In genomic region chr16:89973235-89973634, GRCh38 we compare ENCODE assay signal across 8 cellular contexts. TPM values are rescaled to one million over a fixed set of nuclear protein-coding genes. Genes with fewer than 3 reads are reported as not detected.
A peak's percentile ranks its signal among the peaks of the same experiment; 100 is the strongest.
DNase-seq lines count a peak whose midpoint lies in the region; ATAC-seq and TF ChIP-seq lines count a peak whose summit lies in the region.

No MANE protein-coding gene starts in this region.

- peaks cover 7% of the 10 kb centered on the region; the same call in 1 of the 2 replicates for H3K4me1 ChIP-seq in GM23338 (ENCODE audit: insufficient read depth)
- peaks cover 22 to 52% (median 30%) of the 10 kb centered on the region in 3 donors for H3K4me1 ChIP-seq in skeletal muscle tissue (ENCODE audit: control insufficient read depth in 3 of 3, insufficient read depth in 3 of 3, low read length in 3 of 3)

- H3K27me3 Mint-ChIP-seq in GM23338 (ENCODE audit: insufficient read depth, low read depth, poor library complexity) = peaks cover 23% of the 10 kb centered on the region
- H3K27me3 Mint-ChIP-seq in glutamatergic neuron (ENCODE audit: unreplicated experiment) = no peaks in the 10 kb centered on the region

- peaks cover 67% of the 10 kb centered on the region for H3K79me2 ChIP-seq in GM23338 (replicated peaks; ENCODE audit: insufficient read depth)

- H3K9me2 ChIP-seq in GM23338 (ENCODE audit: insufficient read depth) = no peaks in the 10 kb centered on the region

- peaks cover 11% of the 10 kb centered on the region; the same call in 1 of the 2 replicates for H4K20me1 ChIP-seq in GM23338 (replicated peaks; ENCODE audit: insufficient read depth)

- peak overlapping the region; percentile 98 for H3K4me2 ChIP-seq in GM23338

- H3F3A ChIP-seq in GM23338 (replicated peaks; ENCODE audit: low read depth) = peaks cover 7% of the 10 kb centered on the region; the same call in 1 of the 2 replicates

- H3K9me3 Mint-ChIP-seq in GM23338 (peaks cover 33% of the 10 kb centered on the region), glutamatergic neuron (ENCODE audit: unreplicated experiment) (peaks cover 8% of the 10 kb centered on the region)

- H3K27me3 ChIP-seq in GM23338 (ENCODE audit: insufficient read depth) = no peaks in the 10 kb centered on the region
- H3K27me3 ChIP-seq in skeletal muscle tissue (ENCODE audit: control insufficient read depth in 3 of 3, insufficient read depth in 3 of 3, low read length in 3 of 3) = no peaks in the 10 kb centered on the region

- ATAC-seq in GM23338 (no peak), GM21360 (IDR thresholded peaks at IDR 0.05; ENCODE audit: unreplicated experiment) (no peak)

- H3K4me1 Mint-ChIP-seq in GM23338 (peaks cover 14% of the 10 kb centered on the region), glutamatergic neuron (ENCODE audit: low read depth, unreplicated experiment) (peaks cover 10% of the 10 kb centered on the region)

- H3K36me3 ChIP-seq in GM23338 (ENCODE audit: insufficient read depth) = no peaks in the 10 kb centered on the region
- peaks cover 9 to 14% (median 11%) of the 10 kb centered on the region in 3 donors for H3K36me3 ChIP-seq in skeletal muscle tissue (ENCODE audit: control insufficient read depth in 3 of 3, insufficient read depth in 3 of 3, low read length in 3 of 3)

- H3K27ac ChIP-seq in GM23338 (ENCODE audit: low read depth) = peak overlapping the region; percentile 94; the same call in 1 of the 2 replicates
- peak overlapping the region; percentile 63 for H3K27ac ChIP-seq in VCaP
- H3K27ac ChIP-seq in skeletal muscle tissue (ENCODE audit: low read depth, low read length) = peak overlapping the region; percentile 90

- no peaks in the 10 kb centered on the region for H3K9me3 ChIP-seq in skeletal muscle tissue (ENCODE audit: control insufficient read depth in 3 of 3, low read length in 3 of 3)

- peak overlapping the region; percentile 98 for H3K4me3 Mint-ChIP-seq in GM23338
- H3K4me3 Mint-ChIP-seq in glutamatergic neuron (ENCODE audit: unreplicated experiment) = peak overlapping the region; percentile 97

- DNase-seq in GM23338 (ENCODE audit: low spot score) (no peak), glutamatergic neuron (no peak), NCI-H187 treated with DMSO at 0.1 percent for 48 hours (lab: John Stamatoyannopoulos, UW) (no peak)
- no peak for DNase-seq in stimulated activated CD4-positive, alpha-beta T cell treated with anti-CD3 and anti-CD28 coated beads, Interleukin-4, amount 100 ng/mL, for 1 hour
- DNase-seq in effector CD4-positive, alpha-beta T cell = no peak

- H3K4me3 ChIP-seq in GM23338 (peak overlapping the region; percentile 99), skeletal muscle tissue (ENCODE audit: low read length in 3 of 3) (peak overlapping the region; percentile 94 to 96 (median 96))

- H3K9ac ChIP-seq in skeletal muscle tissue (ENCODE audit: low read depth in 1 of 3, low read length in 3 of 3) = peak overlapping the region; percentile 95 to 96 (median 96)

- peaks cover 33% of the 10 kb centered on the region for H3K36me3 Mint-ChIP-seq in GM23338 (ENCODE audit: low read depth)
- H3K36me3 Mint-ChIP-seq in glutamatergic neuron (ENCODE audit: unreplicated experiment) = peaks cover 16% of the 10 kb centered on the region

- peak overlapping the region; percentile 99 for H2AFZ ChIP-seq in GM23338

- H3K27ac Mint-ChIP-seq in GM23338 = peak overlapping the region; percentile 98
- peak overlapping the region; percentile 91 for H3K27ac Mint-ChIP-seq in glutamatergic neuron (ENCODE audit: unreplicated experiment)

- TF ChIP-seq CTCF in GM23338 (conservative IDR thresholded peaks at IDR 0.05; ENCODE audit: low read depth in 2 of 2) (no peak), VCaP (conservative IDR thresholded peaks at IDR 0.05) (no peak), glutamatergic neuron (IDR thresholded peaks at IDR 0.05; ENCODE audit: partially characterized antibody, unreplicated experiment) (no peak)

TF ChIP-seq in GM23338, 12 proteins besides CTCF, POLR2A, EP300 and RAD21:
- TF ChIP-seq EZH2phosphoT487 (IDR thresholded peaks at IDR 0.05; ENCODE audit: unreplicated experiment) = no peak
- TF ChIP-seq, protein P1, sequence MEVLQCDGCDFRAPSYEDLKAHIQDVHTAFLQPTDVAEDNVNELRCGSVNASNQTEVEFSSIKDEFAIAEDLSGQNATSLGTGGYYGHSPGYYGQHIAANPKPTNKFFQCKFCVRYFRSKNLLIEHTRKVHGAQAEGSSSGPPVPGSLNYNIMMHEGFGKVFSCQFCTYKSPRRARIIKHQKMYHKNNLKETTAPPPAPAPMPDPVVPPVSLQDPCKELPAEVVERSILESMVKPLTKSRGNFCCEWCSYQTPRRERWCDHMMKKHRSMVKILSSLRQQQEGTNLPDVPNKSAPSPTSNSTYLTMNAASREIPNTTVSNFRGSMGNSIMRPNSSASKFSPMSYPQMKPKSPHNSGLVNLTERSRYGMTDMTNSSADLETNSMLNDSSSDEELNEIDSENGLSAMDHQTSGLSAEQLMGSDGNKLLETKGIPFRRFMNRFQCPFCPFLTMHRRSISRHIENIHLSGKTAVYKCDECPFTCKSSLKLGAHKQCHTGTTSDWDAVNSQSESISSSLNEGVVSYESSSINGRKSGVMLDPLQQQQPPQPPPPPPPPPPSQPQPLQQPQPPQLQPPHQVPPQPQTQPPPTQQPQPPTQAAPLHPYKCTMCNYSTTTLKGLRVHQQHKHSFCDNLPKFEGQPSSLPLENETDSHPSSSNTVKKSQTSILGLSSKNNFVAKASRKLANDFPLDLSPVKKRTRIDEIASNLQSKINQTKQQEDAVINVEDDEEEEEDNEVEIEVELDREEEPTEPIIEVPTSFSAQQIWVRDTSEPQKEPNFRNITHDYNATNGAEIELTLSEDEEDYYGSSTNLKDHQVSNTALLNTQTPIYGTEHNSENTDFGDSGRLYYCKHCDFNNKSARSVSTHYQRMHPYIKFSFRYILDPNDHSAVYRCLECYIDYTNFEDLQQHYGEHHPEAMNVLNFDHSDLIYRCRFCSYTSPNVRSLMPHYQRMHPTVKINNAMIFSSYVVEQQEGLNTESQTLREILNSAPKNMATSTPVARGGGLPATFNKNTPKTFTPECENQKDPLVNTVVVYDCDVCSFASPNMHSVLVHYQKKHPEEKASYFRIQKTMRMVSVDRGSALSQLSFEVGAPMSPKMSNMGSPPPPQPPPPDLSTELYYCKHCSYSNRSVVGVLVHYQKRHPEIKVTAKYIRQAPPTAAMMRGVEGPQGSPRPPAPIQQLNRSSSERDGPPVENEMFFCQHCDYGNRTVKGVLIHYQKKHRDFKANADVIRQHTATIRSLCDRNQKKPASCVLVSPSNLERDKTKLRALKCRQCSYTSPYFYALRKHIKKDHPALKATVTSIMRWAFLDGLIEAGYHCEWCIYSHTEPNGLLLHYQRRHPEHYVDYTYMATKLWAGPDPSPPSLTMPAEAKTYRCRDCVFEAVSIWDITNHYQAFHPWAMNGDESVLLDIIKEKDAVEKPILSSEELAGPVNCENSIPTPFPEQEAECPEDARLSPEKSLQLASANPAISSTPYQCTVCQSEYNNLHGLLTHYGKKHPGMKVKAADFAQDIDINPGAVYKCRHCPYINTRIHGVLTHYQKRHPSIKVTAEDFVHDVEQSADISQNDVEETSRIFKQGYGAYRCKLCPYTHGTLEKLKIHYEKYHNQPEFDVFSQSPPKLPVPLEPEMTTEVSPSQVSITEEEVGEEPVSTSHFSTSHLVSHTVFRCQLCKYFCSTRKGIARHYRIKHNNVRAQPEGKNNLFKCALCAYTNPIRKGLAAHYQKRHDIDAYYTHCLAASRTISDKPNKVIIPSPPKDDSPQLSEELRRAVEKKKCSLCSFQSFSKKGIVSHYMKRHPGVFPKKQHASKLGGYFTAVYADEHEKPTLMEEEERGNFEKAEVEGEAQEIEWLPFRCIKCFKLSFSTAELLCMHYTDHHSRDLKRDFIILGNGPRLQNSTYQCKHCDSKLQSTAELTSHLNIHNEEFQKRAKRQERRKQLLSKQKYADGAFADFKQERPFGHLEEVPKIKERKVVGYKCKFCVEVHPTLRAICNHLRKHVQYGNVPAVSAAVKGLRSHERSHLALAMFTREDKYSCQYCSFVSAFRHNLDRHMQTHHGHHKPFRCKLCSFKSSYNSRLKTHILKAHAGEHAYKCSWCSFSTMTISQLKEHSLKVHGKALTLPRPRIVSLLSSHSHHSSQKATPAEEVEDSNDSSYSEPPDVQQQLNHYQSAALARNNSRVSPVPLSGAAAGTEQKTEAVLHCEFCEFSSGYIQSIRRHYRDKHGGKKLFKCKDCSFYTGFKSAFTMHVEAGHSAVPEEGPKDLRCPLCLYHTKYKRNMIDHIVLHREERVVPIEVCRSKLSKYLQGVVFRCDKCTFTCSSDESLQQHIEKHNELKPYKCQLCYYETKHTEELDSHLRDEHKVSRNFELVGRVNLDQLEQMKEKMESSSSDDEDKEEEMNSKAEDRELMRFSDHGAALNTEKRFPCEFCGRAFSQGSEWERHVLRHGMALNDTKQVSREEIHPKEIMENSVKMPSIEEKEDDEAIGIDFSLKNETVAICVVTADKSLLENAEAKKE (CRISPR knock-in tag; IDR thresholded peaks at IDR 0.05) = no peak
- no peak for TF ChIP-seq POLR2AphosphoS5 (IDR thresholded peaks at IDR 0.05; ENCODE audit: low read depth)
- TF ChIP-seq ETS1 (IDR thresholded peaks at IDR 0.05) = no peak
- no peak for TF ChIP-seq JUNB (IDR thresholded peaks at IDR 0.05; ENCODE audit: unreplicated experiment)

RNA-seq across cellular contexts. Expression of gene DEF8, which starts 24.7 kb away (rescaled TPM):
- 83.5 and 89.9 TPM in 2 replicates for total RNA-seq in GM23338 (2014; rRNA removed; shearing (Covaris generic))
- polyA plus RNA-seq in GM23338 (2016; fragmentation: Nextera tagmentation; extraction: Ambion mirVana) = 98.9 and 105 TPM in 2 replicates
- total RNA-seq in glutamatergic neuron (ENCODE audit: unreplicated experiment) (96.0 TPM), skeletal muscle tissue (22.4 TPM)

RNA-seq across cellular contexts. Expression of gene DBNDD1, which starts 46.0 kb away (rescaled TPM):
- total RNA-seq in GM23338 (2014; rRNA removed; shearing (Covaris generic)) = 69.2 and 90.8 TPM in 2 replicates
- 62.5 and 63.3 TPM in 2 replicates for polyA plus RNA-seq in GM23338 (2016; fragmentation: Nextera tagmentation; extraction: Ambion mirVana)
- 77.8 TPM for total RNA-seq in glutamatergic neuron (ENCODE audit: unreplicated experiment)
- total RNA-seq in skeletal muscle tissue = 3.1 TPM

RNA-seq across cellular contexts. Expression of gene TUBB3, which starts 50.1 kb away (rescaled TPM):
- 431 and 443 TPM in 2 replicates for total RNA-seq in GM23338 (2014; rRNA removed; shearing (Covaris generic))
- polyA plus RNA-seq in GM23338 (2016; fragmentation: Nextera tagmentation; extraction: Ambion mirVana) = 139 and 149 TPM in 2 replicates
- total RNA-seq in glutamatergic neuron (ENCODE audit: unreplicated experiment) = 3,960 TPM
- total RNA-seq in skeletal muscle tissue = 18.3 TPM

RNA-seq across cellular contexts. Expression of gene MC1R, which starts 54.6 kb away (rescaled TPM):
- total RNA-seq in GM23338 (2014; rRNA removed; shearing (Covaris generic)) = 2.9 and 4.3 TPM in 2 replicates
- 0.74 and 0.97 TPM in 2 replicates for polyA plus RNA-seq in GM23338 (2016; fragmentation: Nextera tagmentation; extraction: Ambion mirVana)
- 12.8 TPM for total RNA-seq in glutamatergic neuron (ENCODE audit: unreplicated experiment)
- 0.52 TPM for total RNA-seq in skeletal muscle tissue

Comparison
In these comparisons a context has a peak if more than half of its experiments do, and no peak if none do; other contexts are left out.
1. RNA of gene DBNDD1, which starts 46.0 kb away (total RNA-seq): 69.2 to 90.8 TPM in GM23338 and 77.8 TPM in glutamatergic neuron (single experiment); 3.1 TPM in skeletal muscle tissue (single experiment); every median in the first group is over 10 times any median in the second.
2. RNA of gene TUBB3, which starts 50.1 kb away (total RNA-seq): 3,960 TPM in glutamatergic neuron (single experiment) and 431 to 443 TPM in GM23338; 18.3 TPM in skeletal muscle tissue (single experiment); every median in the first group is over 10 times any median in the second.
3. Peak in every context shown above with its lines, with median percentiles within 50 percentile points of each other: H3K27ac ChIP-seq.